Comparison of ENCODE assay signal across 25 cellular contexts in genomic region chr10:69097729-69098128, GRCh38.
"Had no signal": no experiment of that assay in that cellular context is flagged by ENCODE, and none has a peak within 500 bp of the region (broad histone marks: within the 10 kb centered on the region; RNA-seq: fewer than 3 reads in every experiment).

No MANE protein-coding gene starts in this region.

- H3K4me1 Mint-ChIP-seq: nephron had no signal

- H3K27me3 Mint-ChIP-seq: activated naive CD8-positive, alpha-beta T cell treated with anti-CD3 and anti-CD28 coated beads, Interleukin-2, amount 10 ng/mL, durations not matched to agents 7 days and 5 days had no signal

- H3K36me3 ChIP-seq: thyroid gland had no signal

- H3K4me3 ChIP-seq: hepatocyte, lower lobe of right lung, spleen, thyroid gland had no signal

- H3K27ac ChIP-seq: foreskin keratinocyte, hepatocyte, lower lobe of right lung, thyroid gland had no signal

- H3K27ac Mint-ChIP-seq: nephron had no signal

- H3K4me1 ChIP-seq: foreskin keratinocyte, thyroid gland had no signal

- DNase-seq: activated CD4-positive, alpha-beta T cell treated with anti-CD3 and anti-CD28 coated beads, Interleukin-2, amount 50 U/mL, for 48 hours; activated CD4-positive, CD25-positive, alpha-beta regulatory T cell; activated gamma-delta T cell; activated naive CD8-positive, alpha-beta T cell treated with anti-CD3 and anti-CD28 coated beads, Interleukin-2, amount 10 ng/mL, durations not matched to agents 7 days and 5 days; activated T-cell treated with anti-CD3 and anti-CD28 coated beads, Interleukin-2, amount 50 U/mL, for 4 hours; aorta; cerebellar nuclear complex; cortex of kidney; effector CD4-positive, alpha-beta T cell; foreskin keratinocyte; lower lobe of right lung; nucleus accumbens; posterior cingulate gyrus; retina; SIG-M5; spleen; stimulated activated CD8-positive, alpha-beta memory T cell treated with anti-CD3 and anti-CD28 coated beads, Interleukin-4, amount 100 ng/mL, for 48 hours; stimulated activated naive CD4-positive, alpha-beta T cell treated with Interleukin-2 at 50 U/mL for 16 hours; T-helper 1 cell; T1000; thyroid gland had no signal

- H3K9me3 Mint-ChIP-seq: activated naive CD8-positive, alpha-beta T cell treated with anti-CD3 and anti-CD28 coated beads, Interleukin-2, amount 10 ng/mL, durations not matched to agents 7 days and 5 days; activated T-cell treated with anti-CD3 and anti-CD28 coated beads, Interleukin-2, amount 50 U/mL, for 4 hours; nephron had no signal

- H3K9me3 ChIP-seq: lower lobe of right lung, spleen, thyroid gland had no signal

- ATAC-seq: activated T-cell treated with anti-CD3 and anti-CD28 coated beads, Interleukin-2, amount 50 U/mL, for 4 hours; esophagus mucosa; foreskin keratinocyte; lower lobe of right lung; SK-N-SH treated with all-trans-retinoic acid at 6 μM for 48 hours had no signal

- H3K27me3 ChIP-seq: foreskin keratinocyte, hepatocyte, spleen, thyroid gland had no signal

- H3K4me3 Mint-ChIP-seq: activated naive CD8-positive, alpha-beta T cell treated with anti-CD3 and anti-CD28 coated beads, Interleukin-2, amount 10 ng/mL, durations not matched to agents 7 days and 5 days; activated T-cell treated with anti-CD3 and anti-CD28 coated beads, Interleukin-2, amount 50 U/mL, for 4 hours; nephron had no signal
